In genomic region chr9:36431078-36431477, GRCh38 we compare ENCODE assay signal across 2 cellular contexts.
TF ChIP-seq lines count a peak whose summit lies in the region.

No MANE protein-coding gene starts in this region.

TF ChIP-seq in HepG2, 621 proteins besides CTCF, POLR2A, EP300 and RAD21:
- no peak for TF ChIP-seq ZNF776 (CRISPR knock-in tag; IDR thresholded peaks at IDR 0.05)
- no peak for TF ChIP-seq NKX3-1 (CRISPR knock-in tag; IDR thresholded peaks at IDR 0.05)
- no peak for TF ChIP-seq CHCHD3 (CRISPR knock-in tag; IDR thresholded peaks at IDR 0.05)
- no peak for TF ChIP-seq MED1 (CRISPR knock-in tag; IDR thresholded peaks at IDR 0.05)
- no peak for TF ChIP-seq POGZ (CRISPR knock-in tag; IDR thresholded peaks at IDR 0.05)
- no peak for TF ChIP-seq ASH2L (IDR thresholded peaks at IDR 0.05; ENCODE audit: insufficient read length, low read depth, low read length)
- TF ChIP-seq MTF2 (CRISPR knock-in tag; IDR thresholded peaks at IDR 0.05; ENCODE audit: borderline replicate concordance), result no peak
- TF ChIP-seq PHF8 (CRISPR knock-in tag; IDR thresholded peaks at IDR 0.05), result no peak
- no peak for TF ChIP-seq DBP (CRISPR knock-in tag; IDR thresholded peaks at IDR 0.05; ENCODE audit: not compliant biosample characterization)
- TF ChIP-seq THRA (CRISPR knock-in tag; IDR thresholded peaks at IDR 0.05; ENCODE audit: borderline replicate concordance), result no peak
- TF ChIP-seq HNF1B (CRISPR knock-in tag; IDR thresholded peaks at IDR 0.05), result no peak

TF ChIP-seq in GM12878, 131 proteins besides CTCF, POLR2A, EP300 and RAD21:
- TF ChIP-seq BCL3 (IDR thresholded peaks at IDR 0.05; ENCODE audit: borderline replicate concordance, insufficient read depth, low read depth, low read length, poor library complexity, severe bottlenecking) (peak; percentile 59), POLR2AphosphoS2 (IDR thresholded peaks at IDR 0.05; ENCODE audit: low read depth, low read length) (no peak)
